Comparison of ENCODE assay signal across 21 cellular contexts in the genomic region with DNA sequence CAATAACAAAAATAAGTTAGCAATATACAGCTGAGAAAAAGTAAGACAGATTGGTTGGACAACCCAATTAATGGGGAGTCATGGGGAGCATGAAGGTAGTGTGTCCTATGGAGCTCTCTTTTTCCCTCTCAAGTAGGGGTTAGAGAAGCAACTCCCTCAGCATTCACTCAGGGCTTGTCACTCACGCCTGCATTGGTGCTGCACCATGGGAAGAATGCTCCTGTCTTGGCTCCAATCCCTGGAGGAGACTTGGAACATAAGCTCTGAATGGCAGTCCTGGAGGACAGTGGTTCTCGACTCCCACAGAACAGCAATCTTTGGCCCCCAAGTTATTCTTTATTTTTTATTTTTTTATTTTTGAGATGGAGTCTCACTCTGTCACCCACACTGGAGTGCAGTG.
"Had no signal": no experiment of that assay in that cellular context is flagged by ENCODE, and none has a peak within 500 bp of the region (broad histone marks: within the 10 kb centered on the region; RNA-seq: fewer than 3 reads in every experiment).

No MANE protein-coding gene starts in this region.

- H2AFZ ChIP-seq: hepatocyte had no signal

- ATAC-seq: activated CD4-positive, CD25-positive, alpha-beta regulatory T cell treated with anti-CD3 and anti-CD28 coated beads, Interleukin-2, amount 50 U/mL, for 24 hours; activated CD8-positive, alpha-beta T cell treated with anti-CD3 and anti-CD28 coated beads for 36 hours; left lung; natural killer cell had no signal

- H3K4me2 ChIP-seq: hepatocyte had no signal

- H3K27ac ChIP-seq: adrenal gland, ascending aorta, brain microvascular endothelial cell, hepatocyte, left lung, tibial artery had no signal

- H3K36me3 ChIP-seq: adrenal gland, ascending aorta, brain microvascular endothelial cell, left lung, tibial artery had no signal

- H3K9me3 ChIP-seq: adrenal gland, left lung, tibial artery had no signal

- FAIRE-seq: colon, urothelium cell line had no signal

- H3K4me3 ChIP-seq: adrenal gland, ascending aorta, hepatocyte, left lung, tibial artery had no signal

- H3K27me3 ChIP-seq: adrenal gland, ascending aorta, brain microvascular endothelial cell, foreskin keratinocyte, hepatocyte, left lung, tibial artery had no signal

- H3K4me1 ChIP-seq: adrenal gland had no signal

- DNase-seq: activated CD4-positive, alpha-beta T cell treated with anti-CD3 and anti-CD28 coated beads, Interleukin-2, amount 10 ng/mL, durations not matched to agents 7 days and 5 days; activated CD8-positive, alpha-beta T cell treated with anti-CD3 and anti-CD28 coated beads for 36 hours; activated gamma-delta T cell treated with Interleukin-2 at 50 U/mL for 16 hours; activated T-cell treated with anti-CD3 and anti-CD28 coated beads, Interleukin-2, amount 50 U/mL, for 1 hour; adrenal gland; brain microvascular endothelial cell; effector memory CD4-positive, alpha-beta T cell; foreskin keratinocyte; immature natural killer cell; left lung; midbrain; natural killer cell; retina; stimulated activated CD4-positive, alpha-beta T cell treated with anti-CD3 and anti-CD28 coated beads, Interleukin-4, amount 100 ng/mL, for 24 hours; T-helper 2 cell; tibial artery had no signal
